Comparison of ENCODE assay signal across 8 cellular contexts in genomic region chr4:33649015-33649414, GRCh38.
A peak's percentile ranks its signal among the peaks of the same experiment; 100 is the strongest.
DNase-seq lines count a peak whose midpoint lies in the region; ATAC-seq and TF ChIP-seq lines count a peak whose summit lies in the region.
"Had no signal": no experiment of that assay in that cellular context is flagged by ENCODE, and none has a peak within 500 bp of the region (broad histone marks: within the 10 kb centered on the region; RNA-seq: fewer than 3 reads in every experiment).

No MANE protein-coding gene starts in this region.

- BruUV-seq in OCI-LY7 (replicated peaks; lab: Mats Ljungman, UMichigan): no TSS peak

- no peaks in the 10 kb centered on the region for H3K4me1 ChIP-seq in OCI-LY7 (ENCODE audit: insufficient read depth, low read length, poor library complexity, severe bottlenecking)

- CTCF ChIA-PET in OCI-LY7 (lab: Charles Lee; ENCODE audit: unreplicated experiment): no interaction called here

- no peaks in the 10 kb centered on the region for H3K9me2 ChIP-seq in OCI-LY7 (ENCODE audit: insufficient read depth, low read length)

- in situ Hi-C loops in GM13977 (cut with MboI; ENCODE audit: low pct_unique_long_range_greater_than_20kb, low sequenced_read_pairs, unreplicated experiment): no loop called here

- intact Hi-C loops in OCI-LY7 (cut with micrococcal nuclease; ENCODE audit: unreplicated experiment): no loop called here

- H3K4me2 ChIP-seq in OCI-LY7 (ENCODE audit: low read length): no peak overlapping the region

- POLR2A ChIA-PET in OCI-LY7 (lab: Charles Lee): interaction anchor here (0.5 to 0.6 kb wide), 2 partner anchors 12 to 1405 kb away, joined by 3 read pairs; no protein-coding TSS in a partner anchor

- no peaks in the 10 kb centered on the region for H3K36me3 Mint-ChIP-seq in progenitor cell of endocrine pancreas (ENCODE audit: insufficient read depth)

- H3K9me3 ChIP-seq in OCI-LY7 (ENCODE audit: low read length): no peaks in the 10 kb centered on the region

- H3K4me3 Mint-ChIP-seq in progenitor cell of endocrine pancreas (ENCODE audit: low read depth): no peak overlapping the region

- H3K4me1 Mint-ChIP-seq in progenitor cell of endocrine pancreas (ENCODE audit: low read depth): peaks cover 13% of the 10 kb centered on the region

- H3K4me3 ChIP-seq in OCI-LY7 (ENCODE audit: low read depth, low read length, poor library complexity, severe bottlenecking) (no peak overlapping the region), epithelial cell of esophagus (ENCODE audit: low read length) (no peak overlapping the region)

- no peaks in the 10 kb centered on the region for H3K27me3 Mint-ChIP-seq in progenitor cell of endocrine pancreas

- H3K27ac Mint-ChIP-seq in progenitor cell of endocrine pancreas: no peak overlapping the region

- ATAC-seq in HG03039 (IDR thresholded peaks at IDR 0.05; ENCODE audit: unreplicated experiment) (no peak), esophagus mucosa (no peak)

- no peaks in the 10 kb centered on the region for H4K20me1 ChIP-seq in OCI-LY7 (ENCODE audit: insufficient read depth, low read length)

- peak; percentile 7 for TF ChIP-seq CTCF in GM13977 (IDR thresholded peaks at IDR 0.05; ENCODE audit: extremely low read depth, insufficient read depth, missing control alignments)
- 0 out of 2 replicates have a peak, but pooled peaks have one; percentile 14 for TF ChIP-seq CTCF in OCI-LY7 (conservative IDR thresholded peaks at IDR 0.05; ENCODE audit: low read length)
- peak; percentile 82 for TF ChIP-seq CTCF in epithelial cell of esophagus (IDR thresholded peaks at IDR 0.05; ENCODE audit: insufficient read depth, low read depth, low read length, missing control alignments)
- peak; percentile 40 for TF ChIP-seq CTCF in progenitor cell of endocrine pancreas (IDR thresholded peaks at IDR 0.05; ENCODE audit: unreplicated experiment)

- H3K9me3 Mint-ChIP-seq in progenitor cell of endocrine pancreas (ENCODE audit: low read depth): peaks cover 3% of the 10 kb centered on the region

- DNase-seq in GM13977 (ENCODE audit: low spot score): no peak
- DNase-seq in OCI-LY7 (ENCODE audit: low spot score): no peak
- DNase-seq in epithelial cell of esophagus (ENCODE audit: low read depth): peak; percentile 60
- no peak for DNase-seq in progenitor cell of endocrine pancreas (ENCODE audit: low spot score, unreplicated experiment)
- no peak for DNase-seq in GDM1 (lab: John Stamatoyannopoulos, UW)
- DNase-seq: activated CD4-positive, alpha-beta T cell treated with anti-CD3 and anti-CD28 coated beads for 48 hours had no signal

- no peaks in the 10 kb centered on the region for H3K79me2 ChIP-seq in OCI-LY7 (ENCODE audit: insufficient read depth, low read depth, low read length)

- H3K27ac ChIP-seq in OCI-LY7 (ENCODE audit: low read depth, low read length, poor library complexity, severe bottlenecking): no peak overlapping the region

- no peak overlapping the region for H2AFZ ChIP-seq in OCI-LY7 (ENCODE audit: low read length)

- H3K36me3 ChIP-seq in OCI-LY7 (ENCODE audit: insufficient read depth, low read length): no peaks in the 10 kb centered on the region

Comparison
In these comparisons a context has a peak if more than half of its experiments do, and no peak if none do; other contexts are left out.
1. CTCF ChIP-seq: peak in every context shown above with its lines; median percentile 82 in epithelial cell of esophagus; 40 in progenitor cell of endocrine pancreas; 14 in OCI-LY7; 7 in GM13977.